1 cellular context compared by ENCODE assay signal in the genomic region with DNA sequence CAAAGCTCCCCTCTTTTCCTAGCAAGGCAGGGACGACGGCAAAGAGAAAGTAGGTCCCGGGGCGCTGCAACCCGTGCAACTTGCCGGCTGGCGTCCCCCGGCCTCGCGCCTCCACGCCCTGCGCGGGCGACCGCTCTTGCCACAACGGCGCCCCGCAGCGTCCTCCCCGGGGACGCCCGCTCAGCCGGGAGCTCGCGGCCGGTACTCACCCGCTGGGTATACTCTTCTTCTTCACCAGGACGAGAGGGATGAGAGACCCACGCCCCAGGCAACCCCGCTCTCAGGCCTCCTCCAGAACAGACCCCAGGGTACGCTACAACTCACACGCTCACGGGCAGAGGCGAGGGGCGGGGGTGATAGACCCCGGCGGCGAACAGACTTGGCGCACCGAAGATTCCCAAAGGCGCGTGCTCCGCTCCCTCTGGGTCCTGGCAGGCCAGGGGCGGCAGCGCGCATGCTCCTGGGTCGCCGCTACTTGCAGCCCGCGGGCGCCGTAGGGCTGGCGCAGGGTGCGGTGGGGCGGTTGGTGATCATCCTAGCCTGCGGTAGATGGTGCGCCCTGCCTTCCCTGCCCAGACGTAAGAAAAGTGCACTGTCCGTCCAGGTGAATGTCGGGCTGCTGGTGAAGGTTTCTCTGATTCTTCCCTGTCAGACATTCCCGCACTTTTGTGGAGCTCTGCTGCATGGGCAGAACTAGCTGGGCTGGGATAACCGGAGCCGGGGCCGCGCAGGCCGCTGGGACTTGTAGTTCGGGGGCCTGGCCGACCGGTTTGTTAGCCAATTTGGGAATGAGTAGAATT.
TF ChIP-seq lines count a peak whose summit lies in the region.

A gene with protein sequence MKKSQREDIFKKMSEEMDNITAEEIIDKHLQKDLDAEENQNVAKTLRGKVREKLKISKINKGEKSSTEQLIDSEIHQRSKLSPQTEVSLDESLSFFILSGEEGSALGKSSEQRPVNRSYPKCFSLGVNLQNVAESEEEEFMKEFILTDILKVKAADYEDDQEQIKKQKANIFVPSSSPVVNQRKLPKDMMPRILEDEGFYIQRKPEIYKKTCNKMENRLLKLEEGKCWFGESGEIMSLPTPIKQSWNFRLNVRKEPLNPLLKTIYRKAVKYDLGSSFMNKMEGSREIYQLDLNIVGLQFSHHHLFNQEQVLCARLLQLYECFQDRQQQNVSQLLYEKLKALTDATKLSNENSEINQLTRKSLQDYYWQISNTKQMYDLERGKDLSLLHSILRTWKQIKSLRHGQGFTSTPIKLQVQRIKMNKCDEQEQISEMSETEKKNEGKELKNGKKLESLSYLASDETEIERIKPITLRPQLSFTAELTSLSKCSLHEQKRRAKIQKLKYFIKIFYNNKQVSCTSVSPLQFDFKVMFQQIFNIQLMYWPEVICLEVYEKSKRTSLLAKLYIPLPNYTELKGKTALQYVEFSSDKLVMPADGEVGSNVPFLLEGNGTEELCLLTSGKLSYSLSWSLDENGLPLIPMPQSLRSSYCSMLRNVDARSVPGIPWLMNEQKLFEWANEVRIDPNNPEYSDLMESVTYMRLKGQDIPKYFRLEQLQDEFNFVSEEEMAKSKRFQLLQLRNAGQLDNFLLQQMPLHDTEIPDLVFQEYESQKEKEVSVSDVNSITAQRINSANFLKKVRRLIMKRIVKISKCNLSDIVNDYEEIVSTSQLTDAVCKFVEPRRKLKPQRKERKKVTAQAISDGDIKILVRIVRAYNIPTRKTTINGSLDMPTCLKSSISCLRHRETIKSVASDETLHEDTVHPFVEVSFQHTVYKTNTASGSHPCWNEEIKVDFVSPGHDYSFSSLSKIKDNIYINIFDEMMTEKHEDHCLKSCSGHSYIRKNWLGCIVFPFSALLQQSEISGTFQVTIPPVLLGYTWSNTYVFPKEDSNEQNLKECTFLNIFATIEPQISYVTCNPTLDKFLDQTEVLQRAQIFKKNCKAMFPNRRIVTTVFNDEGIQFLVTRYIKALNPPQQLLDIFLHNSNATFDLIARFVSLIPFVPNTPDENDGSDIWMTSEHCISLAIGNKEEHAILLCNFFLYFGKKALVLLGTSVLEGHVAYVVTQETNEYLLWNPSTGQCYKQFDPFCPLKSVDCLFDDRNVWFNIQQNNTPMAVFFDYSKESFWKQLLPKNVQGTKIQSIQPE (N-terminal part only) (plus strand): TSS at position 522 of the 800 bp plus-strand sequence. CDS start 3,349 bp downstream, outside the sequence.

TF ChIP-seq in GM12878, 131 proteins besides CTCF, POLR2A, EP300 and RAD21 (continued from another document):
- TF ChIP-seq ZNF24 (IDR thresholded peaks at IDR 0.05): no peak
- TF ChIP-seq ZNF207 (IDR thresholded peaks at IDR 0.05; ENCODE audit: borderline replicate concordance): no peak
- 0 out of 2 replicates have a peak, but pooled peaks have one; percentile 23 for TF ChIP-seq RB1 (IDR thresholded peaks at IDR 0.05; ENCODE audit: borderline replicate concordance)
- TF ChIP-seq, protein P1, sequence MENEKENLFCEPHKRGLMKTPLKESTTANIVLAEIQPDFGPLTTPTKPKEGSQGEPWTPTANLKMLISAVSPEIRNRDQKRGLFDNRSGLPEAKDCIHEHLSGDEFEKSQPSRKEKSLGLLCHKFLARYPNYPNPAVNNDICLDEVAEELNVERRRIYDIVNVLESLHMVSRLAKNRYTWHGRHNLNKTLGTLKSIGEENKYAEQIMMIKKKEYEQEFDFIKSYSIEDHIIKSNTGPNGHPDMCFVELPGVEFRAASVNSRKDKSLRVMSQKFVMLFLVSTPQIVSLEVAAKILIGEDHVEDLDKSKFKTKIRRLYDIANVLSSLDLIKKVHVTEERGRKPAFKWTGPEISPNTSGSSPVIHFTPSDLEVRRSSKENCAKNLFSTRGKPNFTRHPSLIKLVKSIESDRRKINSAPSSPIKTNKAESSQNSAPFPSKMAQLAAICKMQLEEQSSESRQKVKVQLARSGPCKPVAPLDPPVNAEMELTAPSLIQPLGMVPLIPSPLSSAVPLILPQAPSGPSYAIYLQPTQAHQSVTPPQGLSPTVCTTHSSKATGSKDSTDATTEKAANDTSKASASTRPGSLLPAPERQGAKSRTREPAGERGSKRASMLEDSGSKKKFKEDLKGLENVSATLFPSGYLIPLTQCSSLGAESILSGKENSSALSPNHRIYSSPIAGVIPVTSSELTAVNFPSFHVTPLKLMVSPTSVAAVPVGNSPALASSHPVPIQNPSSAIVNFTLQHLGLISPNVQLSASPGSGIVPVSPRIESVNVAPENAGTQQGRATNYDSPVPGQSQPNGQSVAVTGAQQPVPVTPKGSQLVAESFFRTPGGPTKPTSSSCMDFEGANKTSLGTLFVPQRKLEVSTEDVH (IDR thresholded peaks at IDR 0.05; ENCODE audit: low read depth, partially characterized antibody): no peak
- TF ChIP-seq HDAC6 (IDR thresholded peaks at IDR 0.05; ENCODE audit: unreplicated experiment): no peak
- TF ChIP-seq MXI1 (IDR thresholded peaks at IDR 0.05; ENCODE audit: low read depth, low read length): peak; percentile 40; the same call in 1 of the 2 replicates
- no peak for TF ChIP-seq JUNB (IDR thresholded peaks at IDR 0.05)
- no peak for TF ChIP-seq NBN (IDR thresholded peaks at IDR 0.05)
- TF ChIP-seq MEF2B (IDR thresholded peaks at IDR 0.05; ENCODE audit: partially characterized antibody, poor library complexity, severe bottlenecking): peak; percentile 52
- TF ChIP-seq TARDBP (IDR thresholded peaks at IDR 0.05; ENCODE audit: borderline replicate concordance): 0 out of 2 replicates have a peak, but pooled peaks have one; percentile 44
- TF ChIP-seq SMC3 (IDR thresholded peaks at IDR 0.05; ENCODE audit: borderline replicate concordance, low read length): no peak
- no peak for TF ChIP-seq TCF7 (IDR thresholded peaks at IDR 0.05; ENCODE audit: borderline replicate concordance)
- peak; percentile 38; the same call in 1 of the 2 replicates for TF ChIP-seq EED (IDR thresholded peaks at IDR 0.05; ENCODE audit: low read depth)
- TF ChIP-seq KAT2A (conservative IDR thresholded peaks at IDR 0.05; ENCODE audit: control insufficient read depth, low read depth, low read length): no peak
- peak; percentile 82 for TF ChIP-seq GATAD2B (conservative IDR thresholded peaks at IDR 0.05; ENCODE audit: low read depth)
- TF ChIP-seq, protein P2, sequence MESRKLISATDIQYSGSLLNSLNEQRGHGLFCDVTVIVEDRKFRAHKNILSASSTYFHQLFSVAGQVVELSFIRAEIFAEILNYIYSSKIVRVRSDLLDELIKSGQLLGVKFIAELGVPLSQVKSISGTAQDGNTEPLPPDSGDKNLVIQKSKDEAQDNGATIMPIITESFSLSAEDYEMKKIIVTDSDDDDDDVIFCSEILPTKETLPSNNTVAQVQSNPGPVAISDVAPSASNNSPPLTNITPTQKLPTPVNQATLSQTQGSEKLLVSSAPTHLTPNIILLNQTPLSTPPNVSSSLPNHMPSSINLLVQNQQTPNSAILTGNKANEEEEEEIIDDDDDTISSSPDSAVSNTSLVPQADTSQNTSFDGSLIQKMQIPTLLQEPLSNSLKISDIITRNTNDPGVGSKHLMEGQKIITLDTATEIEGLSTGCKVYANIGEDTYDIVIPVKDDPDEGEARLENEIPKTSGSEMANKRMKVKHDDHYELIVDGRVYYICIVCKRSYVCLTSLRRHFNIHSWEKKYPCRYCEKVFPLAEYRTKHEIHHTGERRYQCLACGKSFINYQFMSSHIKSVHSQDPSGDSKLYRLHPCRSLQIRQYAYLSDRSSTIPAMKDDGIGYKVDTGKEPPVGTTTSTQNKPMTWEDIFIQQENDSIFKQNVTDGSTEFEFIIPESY (IDR thresholded peaks at IDR 0.05): no peak
- TF ChIP-seq, protein P3, sequence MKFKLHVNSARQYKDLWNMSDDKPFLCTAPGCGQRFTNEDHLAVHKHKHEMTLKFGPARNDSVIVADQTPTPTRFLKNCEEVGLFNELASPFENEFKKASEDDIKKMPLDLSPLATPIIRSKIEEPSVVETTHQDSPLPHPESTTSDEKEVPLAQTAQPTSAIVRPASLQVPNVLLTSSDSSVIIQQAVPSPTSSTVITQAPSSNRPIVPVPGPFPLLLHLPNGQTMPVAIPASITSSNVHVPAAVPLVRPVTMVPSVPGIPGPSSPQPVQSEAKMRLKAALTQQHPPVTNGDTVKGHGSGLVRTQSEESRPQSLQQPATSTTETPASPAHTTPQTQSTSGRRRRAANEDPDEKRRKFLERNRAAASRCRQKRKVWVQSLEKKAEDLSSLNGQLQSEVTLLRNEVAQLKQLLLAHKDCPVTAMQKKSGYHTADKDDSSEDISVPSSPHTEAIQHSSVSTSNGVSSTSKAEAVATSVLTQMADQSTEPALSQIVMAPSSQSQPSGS (IDR thresholded peaks at IDR 0.05; ENCODE audit: low read length): no peak
- no peak for TF ChIP-seq ASH2L (IDR thresholded peaks at IDR 0.05; ENCODE audit: borderline replicate concordance, low read depth)
- TF ChIP-seq ZNF384 (IDR thresholded peaks at IDR 0.05; ENCODE audit: borderline replicate concordance, low read depth, low read length): no peak
- TF ChIP-seq, protein P4, sequence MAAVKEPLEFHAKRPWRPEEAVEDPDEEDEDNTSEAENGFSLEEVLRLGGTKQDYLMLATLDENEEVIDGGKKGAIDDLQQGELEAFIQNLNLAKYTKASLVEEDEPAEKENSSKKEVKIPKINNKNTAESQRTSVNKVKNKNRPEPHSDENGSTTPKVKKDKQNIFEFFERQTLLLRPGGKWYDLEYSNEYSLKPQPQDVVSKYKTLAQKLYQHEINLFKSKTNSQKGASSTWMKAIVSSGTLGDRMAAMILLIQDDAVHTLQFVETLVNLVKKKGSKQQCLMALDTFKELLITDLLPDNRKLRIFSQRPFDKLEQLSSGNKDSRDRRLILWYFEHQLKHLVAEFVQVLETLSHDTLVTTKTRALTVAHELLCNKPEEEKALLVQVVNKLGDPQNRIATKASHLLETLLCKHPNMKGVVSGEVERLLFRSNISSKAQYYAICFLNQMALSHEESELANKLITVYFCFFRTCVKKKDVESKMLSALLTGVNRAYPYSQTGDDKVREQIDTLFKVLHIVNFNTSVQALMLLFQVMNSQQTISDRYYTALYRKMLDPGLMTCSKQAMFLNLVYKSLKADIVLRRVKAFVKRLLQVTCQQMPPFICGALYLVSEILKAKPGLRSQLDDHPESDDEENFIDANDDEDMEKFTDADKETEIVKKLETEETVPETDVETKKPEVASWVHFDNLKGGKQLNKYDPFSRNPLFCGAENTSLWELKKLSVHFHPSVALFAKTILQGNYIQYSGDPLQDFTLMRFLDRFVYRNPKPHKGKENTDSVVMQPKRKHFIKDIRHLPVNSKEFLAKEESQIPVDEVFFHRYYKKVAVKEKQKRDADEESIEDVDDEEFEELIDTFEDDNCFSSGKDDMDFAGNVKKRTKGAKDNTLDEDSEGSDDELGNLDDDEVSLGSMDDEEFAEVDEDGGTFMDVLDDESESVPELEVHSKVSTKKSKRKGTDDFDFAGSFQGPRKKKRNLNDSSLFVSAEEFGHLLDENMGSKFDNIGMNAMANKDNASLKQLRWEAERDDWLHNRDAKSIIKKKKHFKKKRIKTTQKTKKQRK (IDR thresholded peaks at IDR 0.05; ENCODE audit: low read depth, low read length): no peak
- TF ChIP-seq, protein P5, sequence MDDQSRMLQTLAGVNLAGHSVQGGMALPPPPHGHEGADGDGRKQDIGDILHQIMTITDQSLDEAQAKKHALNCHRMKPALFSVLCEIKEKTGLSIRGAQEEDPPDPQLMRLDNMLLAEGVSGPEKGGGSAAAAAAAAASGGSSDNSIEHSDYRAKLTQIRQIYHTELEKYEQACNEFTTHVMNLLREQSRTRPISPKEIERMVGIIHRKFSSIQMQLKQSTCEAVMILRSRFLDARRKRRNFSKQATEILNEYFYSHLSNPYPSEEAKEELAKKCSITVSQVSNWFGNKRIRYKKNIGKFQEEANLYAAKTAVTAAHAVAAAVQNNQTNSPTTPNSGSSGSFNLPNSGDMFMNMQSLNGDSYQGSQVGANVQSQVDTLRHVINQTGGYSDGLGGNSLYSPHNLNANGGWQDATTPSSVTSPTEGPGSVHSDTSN (IDR thresholded peaks at IDR 0.05; ENCODE audit: insufficient replicate concordance, low read depth, low read length): no peak
- TF ChIP-seq ZSCAN29 (IDR thresholded peaks at IDR 0.05): no peak
- TF ChIP-seq BHLHE40 (IDR thresholded peaks at IDR 0.05; ENCODE audit: borderline replicate concordance in 1 of 2, low read depth in 2 of 2, low read length in 1 of 2): peak in 1 of 2 experiments; percentile 15; a peak in 2 of 4 replicates
- TF ChIP-seq NFYA (IDR thresholded peaks at IDR 0.05; ENCODE audit: borderline replicate concordance, low read depth, low read length): no peak
- peak; percentile 53 to 56; a peak in 3 of 4 replicates for TF ChIP-seq IKZF2 (IDR thresholded peaks at IDR 0.05)
- TF ChIP-seq TAF1 (IDR thresholded peaks at IDR 0.05; ENCODE audit: borderline replicate concordance, low read depth, low read length): 0 out of 2 replicates have a peak, but pooled peaks have one; percentile 13
- no peak for TF ChIP-seq MTA3 (IDR thresholded peaks at IDR 0.05; ENCODE audit: borderline replicate concordance, low read length)
- TF ChIP-seq SREBF1 (IDR thresholded peaks at IDR 0.05; ENCODE audit: low read length): no peak
- no peak for TF ChIP-seq MYC (IDR thresholded peaks at IDR 0.05; ENCODE audit: insufficient read depth, insufficient read length, insufficient replicate concordance, low read length, severe bottlenecking)
- peak; percentile 53; the same call in 1 of the 2 replicates for TF ChIP-seq DPF2 (IDR thresholded peaks at IDR 0.05)
- no peak for TF ChIP-seq BRCA1 (IDR thresholded peaks at IDR 0.05; ENCODE audit: low read depth, low read length)
- no peak for TF ChIP-seq PAX5 (IDR thresholded peaks at IDR 0.05; ENCODE audit: borderline replicate concordance, low read depth, low read length)
- no peak for TF ChIP-seq FOS (IDR thresholded peaks at IDR 0.05; ENCODE audit: borderline replicate concordance, extremely low read depth, insufficient read length)
- 0 out of 2 replicates have a peak, but pooled peaks have one; percentile 9 for TF ChIP-seq MEF2A (IDR thresholded peaks at IDR 0.05; ENCODE audit: insufficient read depth, low read depth, low read length)
